In genomic region chr14:103547455-103547940, GRCh38 we compare ENCODE assay signal across 6 cellular contexts.
"Had no signal": no experiment of that assay in that cellular context is flagged by ENCODE, and none has a peak within 500 bp of the region (broad histone marks: within the 10 kb centered on the region; RNA-seq: fewer than 3 reads in every experiment).

No MANE protein-coding gene starts in this region.

- H3K36me3 ChIP-seq: adrenal gland, breast epithelium, stomach had no signal

- H3K27me3 ChIP-seq: adrenal gland, breast epithelium, stomach, testis had no signal

- H3K9me3 ChIP-seq: adrenal gland, breast epithelium, stomach, testis had no signal

- H3K4me3 ChIP-seq: adrenal gland, breast epithelium, skin epidermis, stomach, testis had no signal

- H3K27ac ChIP-seq: adrenal gland, breast epithelium, skin epidermis, testis, VCaP had no signal
